15 cellular contexts compared by ENCODE assay signal in genomic region chr17:68107373-68107772, GRCh38.
DNase-seq lines count a peak whose midpoint lies in the region; ATAC-seq and TF ChIP-seq lines count a peak whose summit lies in the region.
"Had no signal": no experiment of that assay in that cellular context is flagged by ENCODE, and none has a peak within 500 bp of the region (broad histone marks: within the 10 kb centered on the region; RNA-seq: fewer than 3 reads in every experiment).

No MANE protein-coding gene starts in this region.

- H3K79me2 ChIP-seq in Loucy (ENCODE audit: insufficient read depth, low read length) = peaks cover 100% of the 10 kb centered on the region

- 37 to 51% methylated on average over 4 of the region's 4 CpGs for WGBS in heart right ventricle, 2 donors
- 48% methylated on average over 4 of the region's 4 CpGs for WGBS in right cardiac atrium

- H3K9me3 ChIP-seq in Loucy (ENCODE audit: insufficient read depth, low read depth, low read length) (peaks cover 4% of the 10 kb centered on the region; the same call in 1 of the 2 replicates), heart right ventricle (peaks cover 0 to 10% (median 5%) of the 10 kb centered on the region in 11 donors), right cardiac atrium (ENCODE audit: control insufficient read depth, low read length) (no peaks in the 10 kb centered on the region)
- H3K9me3 ChIP-seq: Caco-2 had no signal

- H3K4me3 ChIP-seq in Loucy (ENCODE audit: low read length, poor library complexity, severe bottlenecking) (peak overlapping the region; percentile 56), heart right ventricle (no peak overlapping the region), right cardiac atrium (ENCODE audit: low read length) (no peak overlapping the region)
- H3K4me3 ChIP-seq: A549 had no signal

- H3K36me3 ChIP-seq in Loucy (ENCODE audit: insufficient read depth, low read length) = peaks cover 8% of the 10 kb centered on the region
- H3K36me3 ChIP-seq in heart right ventricle = peaks cover 0 to 39% (median 8%) of the 10 kb centered on the region in 9 donors

- H3K9me2 ChIP-seq in Loucy (replicated peaks; ENCODE audit: low read depth, low read length) = no peaks in the 10 kb centered on the region

- H3K9ac ChIP-seq in Loucy (ENCODE audit: low read depth, low read length, poor library complexity, severe bottlenecking) = peak overlapping the region; percentile 35

- intact Hi-C loops in heart right ventricle (cut with DNase I) (loop anchor here in 2 of 10 donors (10.0 kb wide), 2 partner anchors 73 to 93 kb away; partner anchors contain the start of gene KPNA2 (in 1 of the 2)), right cardiac atrium (cut with DNase I) (no loop called here)

- no peaks in the 10 kb centered on the region for H3K27me3 Mint-ChIP-seq in natural killer cell treated with Interleukin-12 subunit alpha and Interleukin-12 subunit beta and Interleukin-15 and Interleukin-18, amount 100 ng/mL, for 72 hours
- H3K27me3 Mint-ChIP-seq: CD8-positive, alpha-beta memory T cell had no signal

- H3K4me3 Mint-ChIP-seq in natural killer cell treated with Interleukin-12 subunit alpha and Interleukin-12 subunit beta and Interleukin-15 and Interleukin-18, amount 100 ng/mL, for 72 hours = peak overlapping the region; percentile 4
- H3K4me3 Mint-ChIP-seq: CD14-positive monocyte, HFFc6 had no signal

- no peak overlapping the region for H2AFZ ChIP-seq in Loucy (ENCODE audit: low read length)

- peak overlapping the region in 1 of 2 donors; percentile 42 for H3K27ac Mint-ChIP-seq in natural killer cell treated with Interleukin-12 subunit alpha and Interleukin-12 subunit beta and Interleukin-15 and Interleukin-18, amount 100 ng/mL, for 72 hours
- H3K27ac Mint-ChIP-seq: HFFc6 had no signal

- H3K4me1 ChIP-seq in Loucy (ENCODE audit: insufficient read depth, low read length, poor library complexity, severe bottlenecking) = peaks cover 35% of the 10 kb centered on the region
- peaks cover 0 to 43% (median 13%) of the 10 kb centered on the region in 9 donors for H3K4me1 ChIP-seq in heart right ventricle
- H3K4me1 ChIP-seq in right cardiac atrium (ENCODE audit: control insufficient read depth, insufficient read depth, low read length) = no peaks in the 10 kb centered on the region
- H3K4me1 ChIP-seq in foreskin keratinocyte = no peaks in the 10 kb centered on the region

- no peak for TF ChIP-seq CTCF in Loucy (conservative IDR thresholded peaks at IDR 0.05; ENCODE audit: low read length)
- no peak for TF ChIP-seq CTCF in heart right ventricle (IDR thresholded peaks at IDR 0.05)
- no peak for TF ChIP-seq CTCF in foreskin keratinocyte (conservative IDR thresholded peaks at IDR 0.05)

- H3K9me3 Mint-ChIP-seq in natural killer cell treated with Interleukin-12 subunit alpha and Interleukin-12 subunit beta and Interleukin-15 and Interleukin-18, amount 100 ng/mL, for 72 hours = no peaks in the 10 kb centered on the region

- H3K4me1 Mint-ChIP-seq in natural killer cell treated with Interleukin-12 subunit alpha and Interleukin-12 subunit beta and Interleukin-15 and Interleukin-18, amount 100 ng/mL, for 72 hours (ENCODE audit: low read depth in 2 of 2) = peaks cover 35 to 47% of the 10 kb centered on the region in 2 donors

- no peaks in the 10 kb centered on the region for H3K27me3 ChIP-seq in Loucy (ENCODE audit: insufficient read depth, low read length, poor library complexity, severe bottlenecking)
- no peaks in the 10 kb centered on the region for H3K27me3 ChIP-seq in heart right ventricle
- H3K27me3 ChIP-seq in right cardiac atrium (ENCODE audit: control insufficient read depth, insufficient read depth) = no peaks in the 10 kb centered on the region
- no peaks in the 10 kb centered on the region for H3K27me3 ChIP-seq in foreskin keratinocyte

- H3K27ac ChIP-seq in heart right ventricle (peak overlapping the region in 3 of 10 donors; percentile 8 to 43 (median 32)), right cardiac atrium (ENCODE audit: low read length) (no peak overlapping the region), foreskin keratinocyte (no peak overlapping the region)
- H3K27ac ChIP-seq: A549, HL-60 had no signal

- peaks cover 65% of the 10 kb centered on the region for H4K20me1 ChIP-seq in Loucy (ENCODE audit: insufficient read depth, low read length, poor library complexity, severe bottlenecking)

- DNase-seq in heart right ventricle (no peak), right cardiac atrium (no peak), foreskin keratinocyte (no peak)
- no peak for DNase-seq in natural killer cell treated with Interleukin-12 subunit alpha and Interleukin-12 subunit beta and Interleukin-15 and Interleukin-18, amount 100 ng/mL, for 72 hours (ENCODE audit: low spot score)
- DNase-seq in stimulated activated CD4-positive, alpha-beta T cell treated with anti-CD3 and anti-CD28 coated beads, Interleukin-4, amount 100 ng/mL, for 1 hour = no peak
- no peak for DNase-seq in activated CD4-positive, alpha-beta T cell treated with anti-CD3 and anti-CD28 coated beads, Interleukin-2, amount 50 U/mL, for 1 hour
- DNase-seq: Caco-2; CD8-positive, alpha-beta memory T cell; GF-D8; HCEC 1CT; HFFc6 had no signal

- H3F3A ChIP-seq in Loucy (ENCODE audit: low read depth) = 0 out of 2 replicates have a peak, but pooled peaks cover 4% of the 10 kb centered on the region

- peaks cover 6% of the 10 kb centered on the region for H3K36me3 Mint-ChIP-seq in natural killer cell treated with Interleukin-12 subunit alpha and Interleukin-12 subunit beta and Interleukin-15 and Interleukin-18, amount 100 ng/mL, for 72 hours

- ATAC-seq in heart right ventricle (peak in 6 of 8 donors; percentile 40 to 74 (median 58)), right cardiac atrium (peak; percentile 42 to 56), foreskin keratinocyte (no peak)
- ATAC-seq in natural killer cell treated with Interleukin-12 subunit alpha and Interleukin-12 subunit beta and Interleukin-15 and Interleukin-18, amount 100 ng/mL, for 72 hours = no peak
- ATAC-seq: A549 had no signal

- H3K4me2 ChIP-seq in Loucy (ENCODE audit: low read depth, low read length, poor library complexity, severe bottlenecking) = peak overlapping the region; percentile 98
- H3K4me2 ChIP-seq: A549 had no signal

Comparison
In these comparisons a context has a peak if more than half of its experiments do, and no peak if none do; other contexts are left out.
1. ATAC-seq: peak in heart right ventricle (6 of 8) and right cardiac atrium (2 of 2); none in natural killer cell treated with Interleukin-12 subunit alpha and Interleukin-12 subunit beta and Interleukin-15 and Interleukin-18, amount 100 ng/mL, for 72 hours (0 of 2) and foreskin keratinocyte (single experiment).